8 cellular contexts compared by ENCODE assay signal in the genomic region with DNA sequence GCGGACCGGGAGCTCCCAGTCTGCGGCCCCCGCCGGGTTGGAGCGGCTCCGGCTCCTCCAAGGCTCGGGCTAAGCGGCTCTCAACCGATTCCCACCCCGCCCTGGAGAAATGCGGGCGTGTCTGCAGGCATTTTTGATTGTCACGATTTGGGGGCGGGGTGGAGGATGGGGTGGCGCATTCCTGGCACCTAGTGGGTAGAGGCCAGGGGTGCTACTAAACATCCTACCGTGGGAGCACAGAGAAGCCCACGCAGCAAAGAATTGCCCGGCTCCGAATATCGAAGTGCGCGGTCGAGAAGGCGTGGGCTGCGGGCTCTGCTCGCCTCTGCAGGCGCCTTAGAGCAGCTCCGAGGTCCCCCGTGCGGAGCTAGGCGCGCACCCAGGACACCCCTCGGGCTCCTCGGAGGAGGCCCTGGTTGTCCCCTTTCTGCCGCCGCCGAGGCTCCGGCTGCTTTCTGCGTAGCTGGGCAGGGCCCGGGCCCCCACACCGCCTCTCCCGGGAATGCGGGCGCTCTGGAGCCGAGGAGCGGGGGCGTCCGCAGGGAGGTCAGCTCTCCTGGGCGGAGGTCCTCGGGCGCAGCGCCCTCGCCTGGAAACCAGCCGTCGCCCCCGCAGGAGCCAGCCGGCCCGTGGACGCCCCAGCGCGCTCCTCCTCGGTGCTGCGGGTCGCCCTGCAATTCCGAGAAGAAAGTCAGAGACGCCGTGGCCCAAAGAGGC. TPM values are rescaled to one million over a fixed set of nuclear protein-coding genes. Genes with fewer than 3 reads are reported as not detected.
DNase-seq lines count a peak whose midpoint lies in the region; ATAC-seq lines count a peak whose summit lies in the region.

No MANE protein-coding gene starts in this region.

- peak; percentile 80 for DNase-seq in Daoy (ENCODE audit: low read depth)
- peak; percentile 38 for DNase-seq in UCSD-AML1 (lab: John Stamatoyannopoulos, UW; ENCODE audit: unreplicated experiment)
- no peak for DNase-seq in central memory CD8-positive, alpha-beta T cell (ENCODE audit: low spot score in 2 of 2)
- no peak for DNase-seq in left lobe of liver (ENCODE audit: low spot score)
- DNase-seq in stimulated activated CD4-positive, alpha-beta T cell treated with anti-CD3 and anti-CD28 coated beads, Interleukin-4, amount 100 ng/mL, for 1 hour, result peak; percentile 51
- DNase-seq in NCI-H146 (lab: John Stamatoyannopoulos, UW), result no peak

- no peaks in the 10 kb centered on the region for H3K9me3 Mint-ChIP-seq in central memory CD8-positive, alpha-beta T cell

- ATAC-seq in HG02973 (IDR thresholded peaks at IDR 0.05; ENCODE audit: unreplicated experiment) (peak; percentile 55), left lobe of liver (peak; percentile 57), GM21447 (IDR thresholded peaks at IDR 0.05; ENCODE audit: unreplicated experiment) (no peak)
- ATAC-seq in central memory CD8-positive, alpha-beta T cell (replicated peaks; ENCODE audit: extremely low read depth, poor library complexity, severe bottlenecking), result peak; percentile 66

- peaks cover 7% of the 10 kb centered on the region for H3K4me1 Mint-ChIP-seq in central memory CD8-positive, alpha-beta T cell

- H3K36me3 Mint-ChIP-seq in central memory CD8-positive, alpha-beta T cell (ENCODE audit: insufficient read depth), result peaks cover 5% of the 10 kb centered on the region

- peak overlapping the region; percentile 64 for H3K4me3 Mint-ChIP-seq in central memory CD8-positive, alpha-beta T cell

- peaks cover 57% of the 10 kb centered on the region for H3K27me3 Mint-ChIP-seq in central memory CD8-positive, alpha-beta T cell

- no peak overlapping the region for H3K27ac Mint-ChIP-seq in central memory CD8-positive, alpha-beta T cell (ENCODE audit: low read depth)

RNA-seq across cellular contexts. Expression of a gene that starts 16.5 kb away (rescaled TPM):
- total RNA-seq in Daoy (2014; rRNA removed; shearing (Covaris generic)), result 0.18 and 0.63 TPM in 2 replicates
- 0.38 TPM for total RNA-seq in left lobe of liver

Comparison
In these comparisons a context has a peak if more than half of its experiments do, and no peak if none do; other contexts are left out.
1. DNase-seq: peak in Daoy (single experiment), UCSD-AML1 (single experiment) and stimulated activated CD4-positive, alpha-beta T cell treated with anti-CD3 and anti-CD28 coated beads, Interleukin-4, amount 100 ng/mL, for 1 hour (single experiment); none in central memory CD8-positive, alpha-beta T cell (0 of 2), left lobe of liver (single experiment) and NCI-H146 (single experiment).